ENCODE assay signal across 1 cellular context in the genomic region with DNA sequence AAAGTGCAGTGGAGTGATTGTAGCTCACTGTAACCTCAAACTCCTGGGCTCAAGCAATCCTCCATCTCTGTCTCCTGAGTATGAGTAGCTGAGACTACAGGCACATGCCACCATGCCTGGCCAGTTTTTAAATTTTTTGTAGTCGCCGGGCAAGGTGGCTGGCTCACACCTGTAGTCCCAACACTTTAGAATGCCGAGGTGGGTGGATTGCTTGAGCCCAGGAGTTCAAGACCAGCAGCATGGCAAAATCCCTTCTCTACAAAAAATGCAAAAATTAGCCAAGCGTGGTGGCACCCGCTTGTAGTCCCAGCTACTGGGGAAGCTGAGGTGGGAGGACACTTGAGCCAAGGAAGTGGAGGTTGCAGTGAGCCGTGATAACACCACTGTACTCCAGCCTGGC.
TF ChIP-seq lines count a peak whose summit lies in the region.

No MANE protein-coding gene starts in this region.

TF ChIP-seq in GM23338, 12 proteins besides CTCF, POLR2A, EP300 and RAD21 (continued from another document):
- TF ChIP-seq, protein P1, sequence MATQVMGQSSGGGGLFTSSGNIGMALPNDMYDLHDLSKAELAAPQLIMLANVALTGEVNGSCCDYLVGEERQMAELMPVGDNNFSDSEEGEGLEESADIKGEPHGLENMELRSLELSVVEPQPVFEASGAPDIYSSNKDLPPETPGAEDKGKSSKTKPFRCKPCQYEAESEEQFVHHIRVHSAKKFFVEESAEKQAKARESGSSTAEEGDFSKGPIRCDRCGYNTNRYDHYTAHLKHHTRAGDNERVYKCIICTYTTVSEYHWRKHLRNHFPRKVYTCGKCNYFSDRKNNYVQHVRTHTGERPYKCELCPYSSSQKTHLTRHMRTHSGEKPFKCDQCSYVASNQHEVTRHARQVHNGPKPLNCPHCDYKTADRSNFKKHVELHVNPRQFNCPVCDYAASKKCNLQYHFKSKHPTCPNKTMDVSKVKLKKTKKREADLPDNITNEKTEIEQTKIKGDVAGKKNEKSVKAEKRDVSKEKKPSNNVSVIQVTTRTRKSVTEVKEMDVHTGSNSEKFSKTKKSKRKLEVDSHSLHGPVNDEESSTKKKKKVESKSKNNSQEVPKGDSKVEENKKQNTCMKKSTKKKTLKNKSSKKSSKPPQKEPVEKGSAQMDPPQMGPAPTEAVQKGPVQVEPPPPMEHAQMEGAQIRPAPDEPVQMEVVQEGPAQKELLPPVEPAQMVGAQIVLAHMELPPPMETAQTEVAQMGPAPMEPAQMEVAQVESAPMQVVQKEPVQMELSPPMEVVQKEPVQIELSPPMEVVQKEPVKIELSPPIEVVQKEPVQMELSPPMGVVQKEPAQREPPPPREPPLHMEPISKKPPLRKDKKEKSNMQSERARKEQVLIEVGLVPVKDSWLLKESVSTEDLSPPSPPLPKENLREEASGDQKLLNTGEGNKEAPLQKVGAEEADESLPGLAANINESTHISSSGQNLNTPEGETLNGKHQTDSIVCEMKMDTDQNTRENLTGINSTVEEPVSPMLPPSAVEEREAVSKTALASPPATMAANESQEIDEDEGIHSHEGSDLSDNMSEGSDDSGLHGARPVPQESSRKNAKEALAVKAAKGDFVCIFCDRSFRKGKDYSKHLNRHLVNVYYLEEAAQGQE (IDR thresholded peaks at IDR 0.05; ENCODE audit: unreplicated experiment): no peak
- no peak for TF ChIP-seq CREB1 (CRISPR knock-in tag; IDR thresholded peaks at IDR 0.05; ENCODE audit: low read depth)
